28 cellular contexts compared by ENCODE assay signal in genomic region chr6:36200154-36200891, GRCh38.
"Had no signal": no experiment of that assay in that cellular context is flagged by ENCODE, and none has a peak within 500 bp of the region (broad histone marks: within the 10 kb centered on the region; RNA-seq: fewer than 3 reads in every experiment).

No MANE protein-coding gene starts in this region.

- H3K4me3 ChIP-seq: dorsolateral prefrontal cortex, esophagus squamous epithelium, lower lobe of right lung, right lobe of liver, suprapubic skin, transverse colon, vagina had no signal

- H3K27me3 Mint-ChIP-seq: memory B cell; progenitor cell of endocrine pancreas; stimulated activated naive B cell treated with anti-CD40 and anti-IgM and Interleukin-4, amounts not matched to agents 10 μg/mL and 1 μg/mL and 100 μg/mL, for 72 hours; stimulated activated naive CD8-positive, alpha-beta T cell treated with anti-CD3 and anti-CD28 coated beads, Interleukin-15, Interleukin-2, amounts not matched to agents 100 ng/mL and 50 ng/mL, for 24 hours had no signal

- H3K4me3 Mint-ChIP-seq: endodermal cell; memory B cell; natural killer cell; stimulated activated naive B cell treated with anti-CD40 and anti-IgM and Interleukin-4, amounts not matched to agents 10 μg/mL and 1 μg/mL and 100 μg/mL, for 72 hours; stimulated activated naive CD8-positive, alpha-beta T cell treated with anti-CD3 and anti-CD28 coated beads, Interleukin-15, Interleukin-2, amounts not matched to agents 100 ng/mL and 50 ng/mL, for 24 hours had no signal

- DNase-seq: effector CD4-positive, alpha-beta T cell; endodermal cell; esophagus squamous epithelium; foreskin melanocyte; glutamatergic neuron; hypothalamus; immature natural killer cell; islet precursor cell; kidney glomerular epithelial cell; left colon; left ventricle myocardium superior; lower lobe of right lung; natural killer cell; right lobe of liver; small intestine; stimulated activated CD4-positive, alpha-beta T cell treated with anti-CD3 and anti-CD28 coated beads, Interleukin-15, amount 100 ng/mL, for 24 hours; stimulated activated CD4-positive, alpha-beta T cell treated with anti-CD3 and anti-CD28 coated beads, Interleukin-2, amount 100 ng/mL, for 48 hours; stimulated activated naive B cell treated with anti-CD40 and anti-IgM and Interleukin-4, amounts not matched to agents 10 μg/mL and 1 μg/mL and 100 μg/mL, for 72 hours; transverse colon had no signal

- H3K9me3 Mint-ChIP-seq: endodermal cell; memory B cell; natural killer cell; stimulated activated naive CD8-positive, alpha-beta T cell treated with anti-CD3 and anti-CD28 coated beads, Interleukin-15, Interleukin-2, amounts not matched to agents 100 ng/mL and 50 ng/mL, for 24 hours had no signal

- H3K9me3 ChIP-seq: esophagus squamous epithelium, lower lobe of right lung, right lobe of liver, suprapubic skin, transverse colon, vagina had no signal

- H3K27ac ChIP-seq: esophagus squamous epithelium, lower lobe of right lung, parathyroid adenoma, right lobe of liver, suprapubic skin, transverse colon, vagina had no signal

- ATAC-seq: left colon; left ventricle myocardium superior; lower lobe of right lung; natural killer cell; right lobe of liver; stimulated activated naive B cell treated with anti-CD40 and anti-IgM and Interleukin-4, amounts not matched to agents 10 μg/mL and 1 μg/mL and 100 μg/mL, for 72 hours had no signal

- H2AFZ ChIP-seq: parathyroid adenoma had no signal

- FAIRE-seq: colon, endothelial cell of umbilical vein, small intestine had no signal

- H3K9ac ChIP-seq: parathyroid adenoma had no signal

- H3K27ac Mint-ChIP-seq: endodermal cell; memory B cell; natural killer cell; progenitor cell of endocrine pancreas; stimulated activated naive B cell treated with anti-CD40 and anti-IgM and Interleukin-4, amounts not matched to agents 10 μg/mL and 1 μg/mL and 100 μg/mL, for 72 hours; stimulated activated naive CD8-positive, alpha-beta T cell treated with anti-CD3 and anti-CD28 coated beads, Interleukin-15, Interleukin-2, amounts not matched to agents 100 ng/mL and 50 ng/mL, for 24 hours had no signal

- H3K27me3 ChIP-seq: dorsolateral prefrontal cortex, esophagus squamous epithelium, right lobe of liver, suprapubic skin, transverse colon, vagina had no signal
